ENCODE assay signal across 2 cellular contexts in the genomic region with DNA sequence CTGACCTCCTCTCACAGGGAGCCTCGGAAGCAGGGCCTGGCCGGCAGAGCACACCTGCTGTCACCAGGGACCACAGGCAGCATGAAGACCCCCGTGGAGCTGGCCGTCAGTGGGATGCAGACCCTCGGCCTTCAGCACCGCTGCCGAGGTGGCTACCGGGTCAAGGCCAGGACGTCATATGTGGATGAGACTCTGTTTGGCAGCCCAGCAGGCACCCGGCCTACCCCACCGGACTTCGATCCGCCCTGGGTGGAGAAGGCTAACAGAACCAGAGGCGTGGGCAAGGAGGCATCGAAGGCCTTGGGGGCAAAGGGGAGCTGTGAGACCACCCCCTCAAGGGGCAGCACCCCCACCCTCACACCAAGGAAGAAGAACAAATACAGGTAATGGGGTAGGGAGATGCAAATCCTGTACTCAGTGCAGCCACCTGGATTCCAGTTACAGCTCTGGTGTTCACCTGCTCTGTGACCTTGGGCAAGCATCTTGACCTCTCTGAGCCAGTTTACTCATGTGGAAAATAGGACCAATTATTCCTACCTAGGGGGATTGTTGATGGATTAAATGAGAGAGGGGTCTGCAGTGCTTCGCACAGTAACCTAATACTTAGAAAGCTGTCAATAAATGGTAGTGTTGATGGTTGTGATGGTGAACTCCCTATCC.
TF ChIP-seq lines count a peak whose summit lies in the region.

No MANE protein-coding gene starts in this region.

TF ChIP-seq in HEK293, 187 proteins besides CTCF, POLR2A, EP300 and RAD21:
- TF ChIP-seq ELK4 (IDR thresholded peaks at IDR 0.05; ENCODE audit: borderline replicate concordance, low read depth, low read length) (no peak), ZNF768 (tag by site-specific recombination; IDR thresholded peaks at IDR 0.05) (peak; percentile 84)

TF ChIP-seq in GM12878, 131 proteins besides CTCF, POLR2A, EP300 and RAD21:
- TF ChIP-seq RCOR1 (conservative IDR thresholded peaks at IDR 0.05; ENCODE audit: low read depth, low read length) (no peak), EGR1 (IDR thresholded peaks at IDR 0.05; ENCODE audit: borderline replicate concordance in 1 of 2, low read depth in 2 of 2, low read length in 2 of 2) (no peak), IKZF2 (IDR thresholded peaks at IDR 0.05) (no peak), GATAD2B (conservative IDR thresholded peaks at IDR 0.05; ENCODE audit: low read depth) (0 out of 2 replicates have a peak, but pooled peaks have one; percentile 21), SUZ12 (IDR thresholded peaks at IDR 0.05; ENCODE audit: unreplicated experiment) (no peak), NRF1 (conservative IDR thresholded peaks at IDR 0.05; ENCODE audit: low read depth, low read length) (no peak), CHD1 (IDR thresholded peaks at IDR 0.05; ENCODE audit: low read depth, low read length) (no peak), SRF (IDR thresholded peaks at IDR 0.05; ENCODE audit: low read depth in 2 of 2, low read length in 2 of 2) (peak in 1 of 2 experiments; percentile 43; a peak in 1 of 4 replicates), HSF1 (IDR thresholded peaks at IDR 0.05; ENCODE audit: low read depth, low read length) (no peak), NR2F1 (conservative IDR thresholded peaks at IDR 0.05) (no peak), IRF5 (IDR thresholded peaks at IDR 0.05; ENCODE audit: borderline replicate concordance) (no peak), PAX5 (IDR thresholded peaks at IDR 0.05; ENCODE audit: borderline replicate concordance, low read depth, low read length) (peak; percentile 28; the same call in 1 of the 2 replicates), ETV6 (conservative IDR thresholded peaks at IDR 0.05 in 1 of 2, IDR thresholded peaks at IDR 0.05 in 1 of 2; ENCODE audit: borderline replicate concordance in 1 of 2, low read depth in 1 of 2) (no peak), GABPA (IDR thresholded peaks at IDR 0.05; ENCODE audit: low read depth) (no peak), NFYA (IDR thresholded peaks at IDR 0.05; ENCODE audit: borderline replicate concordance, low read depth, low read length) (no peak), MXI1 (IDR thresholded peaks at IDR 0.05; ENCODE audit: low read depth, low read length) (0 out of 2 replicates have a peak, but pooled peaks have one; percentile 4), MTA3 (IDR thresholded peaks at IDR 0.05; ENCODE audit: borderline replicate concordance, low read length) (no peak), KAT2A (conservative IDR thresholded peaks at IDR 0.05; ENCODE audit: control insufficient read depth, low read depth, low read length) (no peak)
- TF ChIP-seq, protein P1, sequence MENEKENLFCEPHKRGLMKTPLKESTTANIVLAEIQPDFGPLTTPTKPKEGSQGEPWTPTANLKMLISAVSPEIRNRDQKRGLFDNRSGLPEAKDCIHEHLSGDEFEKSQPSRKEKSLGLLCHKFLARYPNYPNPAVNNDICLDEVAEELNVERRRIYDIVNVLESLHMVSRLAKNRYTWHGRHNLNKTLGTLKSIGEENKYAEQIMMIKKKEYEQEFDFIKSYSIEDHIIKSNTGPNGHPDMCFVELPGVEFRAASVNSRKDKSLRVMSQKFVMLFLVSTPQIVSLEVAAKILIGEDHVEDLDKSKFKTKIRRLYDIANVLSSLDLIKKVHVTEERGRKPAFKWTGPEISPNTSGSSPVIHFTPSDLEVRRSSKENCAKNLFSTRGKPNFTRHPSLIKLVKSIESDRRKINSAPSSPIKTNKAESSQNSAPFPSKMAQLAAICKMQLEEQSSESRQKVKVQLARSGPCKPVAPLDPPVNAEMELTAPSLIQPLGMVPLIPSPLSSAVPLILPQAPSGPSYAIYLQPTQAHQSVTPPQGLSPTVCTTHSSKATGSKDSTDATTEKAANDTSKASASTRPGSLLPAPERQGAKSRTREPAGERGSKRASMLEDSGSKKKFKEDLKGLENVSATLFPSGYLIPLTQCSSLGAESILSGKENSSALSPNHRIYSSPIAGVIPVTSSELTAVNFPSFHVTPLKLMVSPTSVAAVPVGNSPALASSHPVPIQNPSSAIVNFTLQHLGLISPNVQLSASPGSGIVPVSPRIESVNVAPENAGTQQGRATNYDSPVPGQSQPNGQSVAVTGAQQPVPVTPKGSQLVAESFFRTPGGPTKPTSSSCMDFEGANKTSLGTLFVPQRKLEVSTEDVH (IDR thresholded peaks at IDR 0.05; ENCODE audit: low read depth, partially characterized antibody): no peak
- TF ChIP-seq, protein P2, sequence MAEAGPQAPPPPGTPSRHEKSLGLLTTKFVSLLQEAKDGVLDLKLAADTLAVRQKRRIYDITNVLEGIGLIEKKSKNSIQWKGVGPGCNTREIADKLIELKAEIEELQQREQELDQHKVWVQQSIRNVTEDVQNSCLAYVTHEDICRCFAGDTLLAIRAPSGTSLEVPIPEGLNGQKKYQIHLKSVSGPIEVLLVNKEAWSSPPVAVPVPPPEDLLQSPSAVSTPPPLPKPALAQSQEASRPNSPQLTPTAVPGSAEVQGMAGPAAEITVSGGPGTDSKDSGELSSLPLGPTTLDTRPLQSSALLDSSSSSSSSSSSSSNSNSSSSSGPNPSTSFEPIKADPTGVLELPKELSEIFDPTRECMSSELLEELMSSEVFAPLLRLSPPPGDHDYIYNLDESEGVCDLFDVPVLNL (IDR thresholded peaks at IDR 0.05; ENCODE audit: low read depth, low read length): no peak
- TF ChIP-seq, protein P3, sequence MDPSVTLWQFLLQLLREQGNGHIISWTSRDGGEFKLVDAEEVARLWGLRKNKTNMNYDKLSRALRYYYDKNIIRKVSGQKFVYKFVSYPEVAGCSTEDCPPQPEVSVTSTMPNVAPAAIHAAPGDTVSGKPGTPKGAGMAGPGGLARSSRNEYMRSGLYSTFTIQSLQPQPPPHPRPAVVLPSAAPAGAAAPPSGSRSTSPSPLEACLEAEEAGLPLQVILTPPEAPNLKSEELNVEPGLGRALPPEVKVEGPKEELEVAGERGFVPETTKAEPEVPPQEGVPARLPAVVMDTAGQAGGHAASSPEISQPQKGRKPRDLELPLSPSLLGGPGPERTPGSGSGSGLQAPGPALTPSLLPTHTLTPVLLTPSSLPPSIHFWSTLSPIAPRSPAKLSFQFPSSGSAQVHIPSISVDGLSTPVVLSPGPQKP (IDR thresholded peaks at IDR 0.05; ENCODE audit: low read depth, low read length): no peak
TF ChIP-seq in GM12878: peak in this region for 4.
